Comparison of ENCODE assay signal across 14 cellular contexts in genomic region chr7:38306914-38307313, GRCh38.
A peak's percentile ranks its signal among the peaks of the same experiment; 100 is the strongest.
DNase-seq lines count a peak whose midpoint lies in the region; ATAC-seq lines count a peak whose summit lies in the region.
"Had no signal": no experiment of that assay in that cellular context is flagged by ENCODE, and none has a peak within 500 bp of the region (broad histone marks: within the 10 kb centered on the region; RNA-seq: fewer than 3 reads in every experiment).

No MANE protein-coding gene starts in this region.

- peak in 3 of 5 donors; percentile 28 to 70 (median 51) for DNase-seq in CD8-positive, alpha-beta memory T cell
- DNase-seq in effector memory CD8-positive, alpha-beta T cell, result peak in 1 of 3 experiments; percentile 20
- DNase-seq in hypothalamus (lab: John Stamatoyannopoulos, UW), result no peak
- DNase-seq in NCI-H128 (lab: John Stamatoyannopoulos, UW; ENCODE audit: unreplicated experiment), result no peak
- no peak for DNase-seq in stimulated activated CD4-positive, alpha-beta T cell treated with anti-CD3 and anti-CD28 coated beads, Interleukin-15, amount 100 ng/mL, for 24 hours
- DNase-seq: activated T-cell treated with anti-CD3 and anti-CD28 coated beads, Interleukin-2, amount 50 U/mL, for 4 hours; DMS79; naive B cell; NCI-H1694; SK-N-SH had no signal

- H3K4me3 ChIP-seq in BLaER1, result no peak overlapping the region
- no peak overlapping the region for H3K4me3 ChIP-seq in CD8-positive, alpha-beta memory T cell (ENCODE audit: low read length)
- H3K4me3 ChIP-seq: K562 had no signal

- H3K9me3 Mint-ChIP-seq in CD8-positive, alpha-beta memory T cell, result no peaks in the 10 kb centered on the region
- H3K9me3 Mint-ChIP-seq in T-helper 1 cell treated with Interleukin-12 subunit alpha and Interleukin-12 subunit beta and Interleukin-4 antibody, amounts not matched to agents 30 μg/mL and 1 μg/mL, for 36 hours, result no peaks in the 10 kb centered on the region
- H3K9me3 Mint-ChIP-seq in effector memory CD8-positive, alpha-beta T cell, result no peaks in the 10 kb centered on the region
- H3K9me3 Mint-ChIP-seq: activated T-cell treated with anti-CD3 and anti-CD28 coated beads, Interleukin-2, amount 50 U/mL, for 4 hours had no signal

- no peaks in the 10 kb centered on the region for H4K20me1 ChIP-seq in BLaER1

- H3K4me2 ChIP-seq in BLaER1, result peak overlapping the region; percentile 32
- H3K4me2 ChIP-seq: SK-N-SH had no signal

- H3K27ac ChIP-seq in BLaER1, result no peak overlapping the region
- peak overlapping the region; percentile 31 for H3K27ac ChIP-seq in CD8-positive, alpha-beta memory T cell (ENCODE audit: low read depth, low read length)

- H3K9me3 ChIP-seq in BLaER1, result peaks cover 10% of the 10 kb centered on the region
- H3K9me3 ChIP-seq in CD8-positive, alpha-beta memory T cell (ENCODE audit: low read length), result no peaks in the 10 kb centered on the region
- H3K9me3 ChIP-seq: SK-N-SH had no signal

- peaks cover 12 to 30% (median 17%) of the 10 kb centered on the region in 3 donors for H3K4me1 Mint-ChIP-seq in CD8-positive, alpha-beta memory T cell
- peaks cover 10% of the 10 kb centered on the region for H3K4me1 Mint-ChIP-seq in T-helper 1 cell treated with Interleukin-12 subunit alpha and Interleukin-12 subunit beta and Interleukin-4 antibody, amounts not matched to agents 30 μg/mL and 1 μg/mL, for 36 hours (ENCODE audit: low read depth)
- H3K4me1 Mint-ChIP-seq in effector memory CD8-positive, alpha-beta T cell (ENCODE audit: low read depth in 2 of 2), result peaks cover 3 to 6% of the 10 kb centered on the region in 2 donors

- POLR2A ChIA-PET in CD8-positive, alpha-beta memory T cell (lab: Charles Lee), result no interaction called here

- peak overlapping the region; percentile 64 to 98 (median 95) for H3K27ac Mint-ChIP-seq in CD8-positive, alpha-beta memory T cell
- H3K27ac Mint-ChIP-seq in T-helper 1 cell treated with Interleukin-12 subunit alpha and Interleukin-12 subunit beta and Interleukin-4 antibody, amounts not matched to agents 30 μg/mL and 1 μg/mL, for 36 hours, result peak overlapping the region; percentile 84
- H3K27ac Mint-ChIP-seq in effector memory CD8-positive, alpha-beta T cell, result peak overlapping the region; percentile 68 to 80
- H3K27ac Mint-ChIP-seq: naive B cell had no signal

- CTCF ChIA-PET in CD8-positive, alpha-beta memory T cell (lab: Charles Lee), result interaction anchor here (1.3 kb wide), 1 partner anchor 29 kb away, joined by 3 read pairs; no protein-coding TSS in a partner anchor

- H3K36me3 ChIP-seq in BLaER1, result no peaks in the 10 kb centered on the region
- H3K36me3 ChIP-seq in CD8-positive, alpha-beta memory T cell (ENCODE audit: insufficient read depth, low read length), result no peaks in the 10 kb centered on the region

- H3K27me3 ChIP-seq in BLaER1, result peaks cover 7% of the 10 kb centered on the region; the same call in 1 of the 2 replicates
- no peaks in the 10 kb centered on the region for H3K27me3 ChIP-seq in CD8-positive, alpha-beta memory T cell (ENCODE audit: insufficient read depth, low read length, poor library complexity, severe bottlenecking)

- peaks cover 0 to 4% (median 0%) of the 10 kb centered on the region in 3 donors for H3K36me3 Mint-ChIP-seq in CD8-positive, alpha-beta memory T cell
- no peaks in the 10 kb centered on the region for H3K36me3 Mint-ChIP-seq in T-helper 1 cell treated with Interleukin-12 subunit alpha and Interleukin-12 subunit beta and Interleukin-4 antibody, amounts not matched to agents 30 μg/mL and 1 μg/mL, for 36 hours (ENCODE audit: low read depth)
- H3K36me3 Mint-ChIP-seq in effector memory CD8-positive, alpha-beta T cell (ENCODE audit: insufficient read depth), result peaks cover 27% of the 10 kb centered on the region
- H3K36me3 Mint-ChIP-seq: naive B cell had no signal

- peaks cover 30% of the 10 kb centered on the region for H3K4me1 ChIP-seq in BLaER1
- peaks cover 5% of the 10 kb centered on the region for H3K4me1 ChIP-seq in CD8-positive, alpha-beta memory T cell (ENCODE audit: insufficient read depth, low read length)

- ATAC-seq in effector memory CD8-positive, alpha-beta T cell (replicated peaks), result peak; percentile 68
- ATAC-seq in HG02852 (IDR thresholded peaks at IDR 0.05; ENCODE audit: unreplicated experiment), result no peak
- ATAC-seq: activated T-cell treated with anti-CD3 and anti-CD28 coated beads, Interleukin-2, amount 50 U/mL, for 4 hours; K562 had no signal

- H3K4me3 Mint-ChIP-seq in CD8-positive, alpha-beta memory T cell, result peak overlapping the region; percentile 72 to 83 (median 77)
- peak overlapping the region; percentile 32 for H3K4me3 Mint-ChIP-seq in T-helper 1 cell treated with Interleukin-12 subunit alpha and Interleukin-12 subunit beta and Interleukin-4 antibody, amounts not matched to agents 30 μg/mL and 1 μg/mL, for 36 hours
- peak overlapping the region; percentile 62 to 85 for H3K4me3 Mint-ChIP-seq in effector memory CD8-positive, alpha-beta T cell
- H3K4me3 Mint-ChIP-seq: activated T-cell treated with anti-CD3 and anti-CD28 coated beads, Interleukin-2, amount 50 U/mL, for 4 hours; naive B cell had no signal

- H3K9ac ChIP-seq in BLaER1, result no peak overlapping the region
- H3K9ac ChIP-seq: SK-N-SH had no signal

- H3K27me3 Mint-ChIP-seq in CD8-positive, alpha-beta memory T cell, result no peaks in the 10 kb centered on the region
- H3K27me3 Mint-ChIP-seq in T-helper 1 cell treated with Interleukin-12 subunit alpha and Interleukin-12 subunit beta and Interleukin-4 antibody, amounts not matched to agents 30 μg/mL and 1 μg/mL, for 36 hours (ENCODE audit: low read depth), result no peaks in the 10 kb centered on the region
- H3K27me3 Mint-ChIP-seq in effector memory CD8-positive, alpha-beta T cell, result no peaks in the 10 kb centered on the region

Comparison
In these comparisons a context has a peak if more than half of its experiments do, and no peak if none do; other contexts are left out.
1. DNase-seq: peak in CD8-positive, alpha-beta memory T cell (3 of 5); none in hypothalamus (0 of 51), NCI-H128 (single experiment) and stimulated activated CD4-positive, alpha-beta T cell treated with anti-CD3 and anti-CD28 coated beads, Interleukin-15, amount 100 ng/mL, for 24 hours (single experiment).
2. Peak in every context shown above with its lines, with median percentiles within 50 percentile points of each other: H3K27ac Mint-ChIP-seq and H3K4me3 Mint-ChIP-seq.